1 cellular context compared by ENCODE assay signal in genomic region chr3:49134471-49135265, GRCh38.
TF ChIP-seq lines count a peak whose summit lies in the region.

No MANE protein-coding gene starts in this region.

TF ChIP-seq in HepG2, 621 proteins besides CTCF, POLR2A, EP300 and RAD21 (continued from another document and continues in another):
- TF ChIP-seq PATZ1 (CRISPR knock-in tag; IDR thresholded peaks at IDR 0.05) = peak; percentile 46; the same call in 1 of the 2 replicates
- TF ChIP-seq KLF15 (CRISPR knock-in tag; IDR thresholded peaks at IDR 0.05; ENCODE audit: borderline replicate concordance) = no peak
- no peak for TF ChIP-seq KLF11 (CRISPR knock-in tag; IDR thresholded peaks at IDR 0.05)
- peak; percentile 64; the same call in 1 of the 2 replicates for TF ChIP-seq KDM5B (CRISPR knock-in tag; IDR thresholded peaks at IDR 0.05; ENCODE audit: borderline replicate concordance)
- TF ChIP-seq NR2F1 (CRISPR knock-in tag; IDR thresholded peaks at IDR 0.05) = peak; percentile 92 to 96
- no peak for TF ChIP-seq ZNF264 (CRISPR knock-in tag; IDR thresholded peaks at IDR 0.05)
- TF ChIP-seq MIER2 (CRISPR knock-in tag; IDR thresholded peaks at IDR 0.05) = no peak
- no peak for TF ChIP-seq SIX1 (CRISPR knock-in tag; IDR thresholded peaks at IDR 0.05; ENCODE audit: borderline replicate concordance)
- peak; percentile 53; the same call in 1 of the 2 replicates for TF ChIP-seq HOXA3 (CRISPR knock-in tag; IDR thresholded peaks at IDR 0.05)
- TF ChIP-seq ZNF703 (CRISPR knock-in tag; IDR thresholded peaks at IDR 0.05; ENCODE audit: borderline replicate concordance) = 0 out of 2 replicates have a peak, but pooled peaks have one; percentile 15
- TF ChIP-seq MAFK (conservative IDR thresholded peaks at IDR 0.05 in 1 of 2, IDR thresholded peaks at IDR 0.05 in 1 of 2; ENCODE audit: low read length in 2 of 2) = peak in 1 of 2 experiments; percentile 58; a peak in 2 of 4 replicates
- TF ChIP-seq ZNF468 (CRISPR knock-in tag; IDR thresholded peaks at IDR 0.05) = no peak
- 0 out of 2 replicates have a peak, but pooled peaks have one; percentile 32 for TF ChIP-seq SMYD3 (CRISPR knock-in tag; IDR thresholded peaks at IDR 0.05)
- TF ChIP-seq ZNF432 (CRISPR knock-in tag; IDR thresholded peaks at IDR 0.05; ENCODE audit: borderline replicate concordance) = 0 out of 2 replicates have a peak, but pooled peaks have one; percentile 57
- no peak for TF ChIP-seq ZNF646 (CRISPR knock-in tag; IDR thresholded peaks at IDR 0.05)
- TF ChIP-seq SKI (IDR thresholded peaks at IDR 0.05; ENCODE audit: partially characterized antibody) = peak; percentile 89
- 0 out of 2 replicates have a peak, but pooled peaks have one; percentile 14 for TF ChIP-seq ZBTB25 (CRISPR knock-in tag; IDR thresholded peaks at IDR 0.05)
- TF ChIP-seq FOXA1 (IDR thresholded peaks at IDR 0.05) = no peak
- no peak for TF ChIP-seq FOXA1 (CRISPR knock-in tag; IDR thresholded peaks at IDR 0.05)
- TF ChIP-seq CREM (IDR thresholded peaks at IDR 0.05) = no peak
- no peak for TF ChIP-seq CREM (CRISPR knock-in tag; IDR thresholded peaks at IDR 0.05)
- TF ChIP-seq GFI1 (CRISPR knock-in tag; IDR thresholded peaks at IDR 0.05; ENCODE audit: borderline replicate concordance) = 0 out of 2 replicates have a peak, but pooled peaks have one; percentile 17
- no peak for TF ChIP-seq FOXM1 (CRISPR knock-in tag; IDR thresholded peaks at IDR 0.05)
- TF ChIP-seq SKIL (CRISPR knock-in tag; IDR thresholded peaks at IDR 0.05; ENCODE audit: borderline replicate concordance) = peak; percentile 13; the same call in 1 of the 2 replicates
- TF ChIP-seq ETV5 (CRISPR knock-in tag; IDR thresholded peaks at IDR 0.05; ENCODE audit: borderline replicate concordance) = no peak
- 0 out of 2 replicates have a peak, but pooled peaks have one; percentile 48 for TF ChIP-seq JUND (CRISPR knock-in tag; IDR thresholded peaks at IDR 0.05)
- TF ChIP-seq PAXIP1 (CRISPR knock-in tag; conservative IDR thresholded peaks at IDR 0.05) = peak; percentile 44
- TF ChIP-seq RXRB (CRISPR knock-in tag; IDR thresholded peaks at IDR 0.05; ENCODE audit: borderline replicate concordance) = peak; percentile 76
- peak; percentile 83 for TF ChIP-seq HNF4G (IDR thresholded peaks at IDR 0.05; ENCODE audit: borderline replicate concordance, low read depth, low read length)
- no peak for TF ChIP-seq HNF4G (CRISPR knock-in tag; IDR thresholded peaks at IDR 0.05; ENCODE audit: borderline replicate concordance, low read depth)
- TF ChIP-seq CBFB (CRISPR knock-in tag; IDR thresholded peaks at IDR 0.05) = no peak
- TF ChIP-seq NCOA5 (CRISPR knock-in tag; IDR thresholded peaks at IDR 0.05) = no peak
- peak; percentile 66; the same call in 1 of the 2 replicates for TF ChIP-seq HIC2 (CRISPR knock-in tag; IDR thresholded peaks at IDR 0.05; ENCODE audit: low read depth)
- no peak for TF ChIP-seq PRDM10 (CRISPR knock-in tag; IDR thresholded peaks at IDR 0.05; ENCODE audit: low read depth)
- TF ChIP-seq MED1 (CRISPR knock-in tag; IDR thresholded peaks at IDR 0.05) = peak; percentile 32; the same call in 1 of the 2 replicates
- no peak for TF ChIP-seq MIER3 (CRISPR knock-in tag; IDR thresholded peaks at IDR 0.05; ENCODE audit: borderline replicate concordance)
- no peak for TF ChIP-seq ZNF761 (CRISPR knock-in tag; conservative IDR thresholded peaks at IDR 0.05)
- peak; percentile 43; the same call in 1 of the 2 replicates for TF ChIP-seq FOXJ3 (CRISPR knock-in tag; IDR thresholded peaks at IDR 0.05; ENCODE audit: borderline replicate concordance)
- 0 out of 2 replicates have a peak, but pooled peaks have one; percentile 53 for TF ChIP-seq ZNF530 (CRISPR knock-in tag; IDR thresholded peaks at IDR 0.05; ENCODE audit: low read depth)
- TF ChIP-seq FOSL2 (CRISPR knock-in tag; IDR thresholded peaks at IDR 0.05) = peak; percentile 39; the same call in 1 of the 2 replicates
- no peak for TF ChIP-seq ZNF777 (CRISPR knock-in tag; IDR thresholded peaks at IDR 0.05)
- TF ChIP-seq PITX1 (CRISPR knock-in tag; IDR thresholded peaks at IDR 0.05) = peak; percentile 60; the same call in 1 of the 2 replicates
